Comparison of ENCODE assay signal across 14 cellular contexts in genomic region chr15:100372695-100373036, GRCh38. TPM values are rescaled to one million over a fixed set of nuclear protein-coding genes. Genes with fewer than 3 reads are reported as not detected.
DNase-seq lines count a peak whose midpoint lies in the region; ATAC-seq, FAIRE-seq and TF ChIP-seq lines count a peak whose summit lies in the region.
"Had no signal": no experiment of that assay in that cellular context is flagged by ENCODE, and none has a peak within 500 bp of the region (broad histone marks: within the 10 kb centered on the region; RNA-seq: fewer than 3 reads in every experiment).

No MANE protein-coding gene starts in this region.

- no peak for DNase-seq in CD8-positive, alpha-beta T cell
- DNase-seq in NT2/D1 (ENCODE audit: low read depth, low spot score) (no peak), heart right ventricle (peak in 1 of 2 donors; percentile 15), ovary (peak in 2 of 5 donors; percentile 16 to 46), NCI-H2196 treated with DMSO at 0.1 percent for 48 hours (lab: John Stamatoyannopoulos, UW; ENCODE audit: unreplicated experiment) (no peak), foreskin melanocyte (no peak), D721Med (ENCODE audit: insufficient read length, low spot score) (no peak)
- no peak for DNase-seq in natural killer cell treated with Interleukin-12 subunit alpha and Interleukin-12 subunit beta and Interleukin-15 and Interleukin-18, amount 100 ng/mL, for 72 hours (ENCODE audit: low spot score)
- DNase-seq: CD4-positive, CD25-positive, alpha-beta regulatory T cell; head of caudate nucleus; NCI-H774 had no signal

- no peak overlapping the region for H3K27ac ChIP-seq in CD8-positive, alpha-beta T cell (ENCODE audit: low read depth, low read length)
- H3K27ac ChIP-seq in heart right ventricle (no peak overlapping the region), ovary (no peak overlapping the region)
- H3K27ac ChIP-seq: neutrophil had no signal

- no peaks in the 10 kb centered on the region for H3K36me3 Mint-ChIP-seq in CD8-positive, alpha-beta T cell
- H3K36me3 Mint-ChIP-seq in natural killer cell treated with Interleukin-12 subunit alpha and Interleukin-12 subunit beta and Interleukin-15 and Interleukin-18, amount 100 ng/mL, for 72 hours, result peaks cover 6% of the 10 kb centered on the region
- H3K36me3 Mint-ChIP-seq: CD4-positive, CD25-positive, alpha-beta regulatory T cell had no signal

- peaks cover 11% of the 10 kb centered on the region for H3K4me1 Mint-ChIP-seq in CD8-positive, alpha-beta T cell (ENCODE audit: low read depth)
- H3K4me1 Mint-ChIP-seq in natural killer cell treated with Interleukin-12 subunit alpha and Interleukin-12 subunit beta and Interleukin-15 and Interleukin-18, amount 100 ng/mL, for 72 hours (ENCODE audit: low read depth in 2 of 2), result no peaks in the 10 kb centered on the region

- intact Hi-C loops in CD8-positive, alpha-beta T cell (cut with DNase I, micrococcal nuclease), result no loop called here
- intact Hi-C loops in heart right ventricle (cut with DNase I), result no loop called here
- intact Hi-C loops in ovary (cut with DNase I), result no loop called here

- TF ChIP-seq POLR2A in ovary (IDR thresholded peaks at IDR 0.05), result no peak

- H3K4me3 ChIP-seq in CD8-positive, alpha-beta T cell (ENCODE audit: low read depth, low read length), result peak overlapping the region; percentile 15
- peak overlapping the region; percentile 60 for H3K4me3 ChIP-seq in NT2/D1 (ENCODE audit: insufficient read length, low read depth)
- peak overlapping the region in 8 of 10 donors; percentile 17 to 41 (median 26) for H3K4me3 ChIP-seq in heart right ventricle
- peak overlapping the region; percentile 52 for H3K4me3 ChIP-seq in ovary
- H3K4me3 ChIP-seq: K562 had no signal

- H3K4me1 ChIP-seq in CD8-positive, alpha-beta T cell (ENCODE audit: insufficient read depth, low read length), result no peaks in the 10 kb centered on the region
- H3K4me1 ChIP-seq in NT2/D1 (ENCODE audit: insufficient read depth, insufficient read length) (peaks cover 4% of the 10 kb centered on the region), heart right ventricle (peaks cover 0 to 4% (median 0%) of the 10 kb centered on the region in 9 donors), ovary (ENCODE audit: insufficient read depth) (no peaks in the 10 kb centered on the region)

- no peaks in the 10 kb centered on the region for H3K36me3 ChIP-seq in CD8-positive, alpha-beta T cell (ENCODE audit: insufficient read depth, low read length)
- H3K36me3 ChIP-seq in NT2/D1 (ENCODE audit: insufficient read depth, insufficient read length, low read length) (no peaks in the 10 kb centered on the region), heart right ventricle (no peaks in the 10 kb centered on the region), ovary (no peaks in the 10 kb centered on the region)
- H3K36me3 ChIP-seq: neutrophil had no signal

- H3K27me3 Mint-ChIP-seq in CD8-positive, alpha-beta T cell (ENCODE audit: low read depth), result peaks cover 46% of the 10 kb centered on the region
- peaks cover 37 to 51% of the 10 kb centered on the region in 2 donors for H3K27me3 Mint-ChIP-seq in natural killer cell treated with Interleukin-12 subunit alpha and Interleukin-12 subunit beta and Interleukin-15 and Interleukin-18, amount 100 ng/mL, for 72 hours

- TF ChIP-seq CTCF in CD8-positive, alpha-beta T cell (IDR thresholded peaks at IDR 0.05), result no peak
- TF ChIP-seq CTCF in heart right ventricle (IDR thresholded peaks at IDR 0.05) (no peak), ovary (IDR thresholded peaks at IDR 0.05) (no peak), D721Med (IDR thresholded peaks at IDR 0.05; ENCODE audit: insufficient read depth, missing control alignments) (no peak)

- POLR2A ChIA-PET in CD8-positive, alpha-beta T cell (lab: Charles Lee), result no interaction called here

- WGBS in heart right ventricle, 2 donors, result 19 to 27% methylated on average over 9 of the region's 9 CpGs
- WGBS in ovary, 3 donors, result 26 to 37% (median 27%) methylated on average over 9 of the region's 9 CpGs

- peak overlapping the region; percentile 1 for H3K4me3 Mint-ChIP-seq in CD8-positive, alpha-beta T cell
- no peak overlapping the region for H3K4me3 Mint-ChIP-seq in natural killer cell treated with Interleukin-12 subunit alpha and Interleukin-12 subunit beta and Interleukin-15 and Interleukin-18, amount 100 ng/mL, for 72 hours

- CTCF ChIA-PET in CD8-positive, alpha-beta T cell (lab: Charles Lee), result no interaction called here

- H3K27me3 ChIP-seq in CD8-positive, alpha-beta T cell (ENCODE audit: insufficient read depth, low read length), result peaks cover 12% of the 10 kb centered on the region
- H3K27me3 ChIP-seq in NT2/D1 (ENCODE audit: insufficient read depth, insufficient read length) (peaks cover 14% of the 10 kb centered on the region), heart right ventricle (peaks cover 0 to 51% (median 36%) of the 10 kb centered on the region in 7 donors), ovary (no peaks in the 10 kb centered on the region)

- no peak for ATAC-seq in CD8-positive, alpha-beta T cell
- ATAC-seq in heart right ventricle, result peak in 1 of 8 donors; percentile 63
- no peak for ATAC-seq in natural killer cell treated with Interleukin-12 subunit alpha and Interleukin-12 subunit beta and Interleukin-15 and Interleukin-18, amount 100 ng/mL, for 72 hours
- ATAC-seq: K562 had no signal

- no peak for TF ChIP-seq EP300 in ovary (IDR thresholded peaks at IDR 0.05)

- no peak for FAIRE-seq in D721Med (lab: Jason Lieb, UNC)
- FAIRE-seq: colon, K562 had no signal

- peaks cover 5% of the 10 kb centered on the region for H3K9me3 ChIP-seq in CD8-positive, alpha-beta T cell (ENCODE audit: low read length)
- H3K9me3 ChIP-seq in NT2/D1 (ENCODE audit: insufficient read depth, low read length) (peaks cover 17% of the 10 kb centered on the region), heart right ventricle (peaks cover 0 to 23% (median 8%) of the 10 kb centered on the region in 11 donors), ovary (peaks cover 0 to 5% of the 10 kb centered on the region in 2 donors)
- H3K9me3 ChIP-seq: neutrophil had no signal

- no peak overlapping the region for H3K27ac Mint-ChIP-seq in CD8-positive, alpha-beta T cell
- no peak overlapping the region for H3K27ac Mint-ChIP-seq in natural killer cell treated with Interleukin-12 subunit alpha and Interleukin-12 subunit beta and Interleukin-15 and Interleukin-18, amount 100 ng/mL, for 72 hours
- H3K27ac Mint-ChIP-seq: CD4-positive, CD25-positive, alpha-beta regulatory T cell had no signal

- peak overlapping the region; percentile 85 for H3K9ac ChIP-seq in NT2/D1 (ENCODE audit: insufficient read length, low read depth)

- H3K9me3 Mint-ChIP-seq in CD8-positive, alpha-beta T cell, result peaks cover 12% of the 10 kb centered on the region
- H3K9me3 Mint-ChIP-seq in natural killer cell treated with Interleukin-12 subunit alpha and Interleukin-12 subunit beta and Interleukin-15 and Interleukin-18, amount 100 ng/mL, for 72 hours, result no peaks in the 10 kb centered on the region

RNA-seq across cellular contexts. Expression of gene ADAMTS17, which starts 30.9 kb away (rescaled TPM):
- total RNA-seq in CD8-positive, alpha-beta T cell, result 10 to 100 TPM; 15.3 to 18.0 TPM
- total RNA-seq in heart right ventricle (1 to 10 TPM in 7 of 10 donors, under 1 TPM in 3; 0.47 to 5.0 (median 1.3) TPM), ovary (10 to 100 TPM in 1 of 7 donors, 1 to 10 TPM in 6; 3.0 to 11.3 (median 7.9) TPM)
- polyA plus RNA-seq in heart right ventricle (under 1 TPM; 0.49 to 0.95 TPM), ovary (1 to 10 TPM; 1.3 to 2.2 TPM)
- total RNA-seq in natural killer cell treated with Interleukin-12 subunit alpha and Interleukin-12 subunit beta and Interleukin-15 and Interleukin-18, amount 100 ng/mL, for 72 hours, result under 1 TPM; 0.31 to 0.59 TPM
